8 cellular contexts compared by ENCODE assay signal in the genomic region with DNA sequence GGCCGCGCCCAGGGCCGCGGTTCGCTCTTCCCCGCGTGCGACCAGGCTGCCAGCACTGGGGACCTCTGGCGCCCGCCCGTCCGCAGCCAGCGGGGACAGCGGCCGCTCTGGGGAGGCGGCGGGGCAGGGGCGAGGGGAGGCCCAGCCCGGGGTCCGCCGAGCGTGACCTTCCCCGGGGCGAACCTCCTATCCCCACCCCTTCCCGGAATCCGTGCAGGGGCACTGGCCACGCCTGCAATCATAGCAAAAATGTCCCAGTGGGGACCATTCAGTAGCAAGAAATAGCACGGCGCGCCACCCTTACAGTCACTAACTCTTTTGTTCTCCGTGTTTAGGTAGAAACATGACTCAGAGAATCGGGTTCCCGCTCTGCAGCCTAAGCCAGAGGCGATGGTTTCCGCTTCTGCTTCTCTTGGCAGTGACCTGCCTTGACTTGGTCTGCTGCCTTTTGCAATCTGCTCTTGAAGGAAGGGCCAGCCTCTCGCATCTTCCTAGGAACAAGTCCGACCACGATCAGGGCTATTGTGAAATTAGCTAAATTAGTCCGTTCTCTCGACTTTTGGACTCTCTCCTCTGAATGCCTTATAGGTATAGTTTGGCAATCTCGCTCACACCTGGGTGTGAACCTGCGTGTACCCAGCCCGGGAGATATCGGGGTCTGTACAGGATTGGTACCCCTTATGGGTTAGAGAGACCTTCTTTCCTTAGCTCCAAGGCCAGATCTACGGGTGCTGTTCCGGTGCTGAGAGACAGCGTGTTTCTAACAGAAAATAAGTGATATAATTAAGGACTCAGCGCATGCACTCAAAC.
A peak's percentile ranks its signal among the peaks of the same experiment; 100 is the strongest.
DNase-seq lines count a peak whose midpoint lies in the region; ATAC-seq lines count a peak whose summit lies in the region.

No MANE protein-coding gene starts in this region.

- peaks cover 5% of the 10 kb centered on the region; the same call in 1 of the 2 replicates for H3K4me1 ChIP-seq in HUES48 (ENCODE audit: control insufficient read depth, insufficient read depth, low read length)

- H3K27me3 Mint-ChIP-seq in activated T-cell treated with anti-CD3 and anti-CD28 coated beads, Interleukin-2, amount 50 U/mL, for 4 hours (ENCODE audit: low read depth) = peaks cover 23% of the 10 kb centered on the region

- peak overlapping the region; percentile 56 for H3K9ac ChIP-seq in HUES48 (ENCODE audit: low read depth, low read length)

- H3K36me3 ChIP-seq in HUES48 (ENCODE audit: control insufficient read depth, insufficient read depth, low read length) = no peaks in the 10 kb centered on the region

- peaks cover 4% of the 10 kb centered on the region for H3K4me1 Mint-ChIP-seq in activated T-cell treated with anti-CD3 and anti-CD28 coated beads, Interleukin-2, amount 50 U/mL, for 4 hours (ENCODE audit: low read depth)

- H3K4me3 Mint-ChIP-seq in activated T-cell treated with anti-CD3 and anti-CD28 coated beads, Interleukin-2, amount 50 U/mL, for 4 hours = peak overlapping the region; percentile 4

- ATAC-seq in GM19043 (IDR thresholded peaks at IDR 0.05; ENCODE audit: low read depth, unreplicated experiment) (peak; percentile 83), GM21737 (IDR thresholded peaks at IDR 0.05; ENCODE audit: unreplicated experiment) (no peak)
- ATAC-seq in activated T-cell treated with anti-CD3 and anti-CD28 coated beads, Interleukin-2, amount 50 U/mL, for 4 hours = peak; percentile 70 to 82

- H3K27me3 ChIP-seq in HUES48 (ENCODE audit: control insufficient read depth, insufficient read depth, low read length) = peaks cover 3% of the 10 kb centered on the region; the same call in 1 of the 2 replicates

- no peaks in the 10 kb centered on the region for H3K9me3 Mint-ChIP-seq in activated T-cell treated with anti-CD3 and anti-CD28 coated beads, Interleukin-2, amount 50 U/mL, for 4 hours

- peak overlapping the region; percentile 65 for H3K4me3 ChIP-seq in HUES48 (ENCODE audit: low read depth, low read length)

- DNase-seq in AG20443 (ENCODE audit: low spot score) (peak; percentile 35), germinal center (ENCODE audit: low spot score) (peak; percentile 41), posterior vena cava (ENCODE audit: low spot score) (peak; percentile 88), SHP77 (lab: John Stamatoyannopoulos, UW) (no peak)
- peak; percentile 8 for DNase-seq in activated T-cell treated with anti-CD3 and anti-CD28 coated beads, Interleukin-2, amount 50 U/mL, for 4 hours

- intact Hi-C loops in posterior vena cava (cut with DNase I) = no loop called here

- H3K36me3 Mint-ChIP-seq in activated T-cell treated with anti-CD3 and anti-CD28 coated beads, Interleukin-2, amount 50 U/mL, for 4 hours (ENCODE audit: insufficient read depth) = no peaks in the 10 kb centered on the region

- no peaks in the 10 kb centered on the region for H3K9me3 ChIP-seq in HUES48 (ENCODE audit: control insufficient read depth, insufficient read depth, low read length)

- H3K27ac ChIP-seq in HUES48 (ENCODE audit: low read depth, low read length) = no peak overlapping the region

Comparison
In these comparisons a context has a peak if more than half of its experiments do, and no peak if none do; other contexts are left out.
1. DNase-seq: peak in AG20443 (single experiment), activated T-cell treated with anti-CD3 and anti-CD28 coated beads, Interleukin-2, amount 50 U/mL, for 4 hours (single experiment), germinal center (single experiment) and posterior vena cava (single experiment); none in SHP77 (0 of 2).